Comparison of ENCODE assay signal across 10 cellular contexts in the genomic region with DNA sequence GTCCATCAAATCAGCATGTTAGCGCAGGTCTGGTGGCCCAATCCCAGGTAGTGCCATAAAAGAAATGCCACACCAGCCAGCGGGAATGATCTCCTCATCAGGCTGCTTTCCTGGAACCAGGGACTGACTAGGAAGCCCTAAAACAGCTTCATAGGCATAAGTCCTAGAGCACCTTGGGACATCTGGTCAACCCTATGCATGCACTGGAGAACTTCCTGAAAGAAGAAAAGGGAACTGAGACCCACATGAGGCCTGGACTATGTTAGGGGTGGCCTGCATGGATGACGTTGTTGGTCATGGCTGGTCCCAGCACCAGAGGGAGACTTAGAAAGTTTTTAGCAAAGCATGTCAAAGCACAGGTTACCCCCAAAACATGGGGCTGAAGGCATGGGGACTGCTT. TPM values are rescaled to one million over a fixed set of nuclear protein-coding genes. Genes with fewer than 3 reads are reported as not detected.
DNase-seq lines count a peak whose midpoint lies in the region; ATAC-seq and TF ChIP-seq lines count a peak whose summit lies in the region.
"Had no signal": no experiment of that assay in that cellular context is flagged by ENCODE, and none has a peak within 500 bp of the region (broad histone marks: within the 10 kb centered on the region; RNA-seq: fewer than 3 reads in every experiment).

No MANE protein-coding gene starts in this region.

- no peak overlapping the region for H2AFZ ChIP-seq in H9 (ENCODE audit: low read length)

- no peak overlapping the region for H3K4ac ChIP-seq in H9 (ENCODE audit: low read depth, low read length)

- H3T11ph ChIP-seq in H9 (ENCODE audit: low read length), result no peak overlapping the region

- H2BK20ac ChIP-seq in H9 (ENCODE audit: low read depth, low read length, poor library complexity, severe bottlenecking), result no peak overlapping the region

- H3K56ac ChIP-seq in H9 (ENCODE audit: insufficient read length, low read depth, low read length), result no peak overlapping the region

- H2AK5ac ChIP-seq in H9 (ENCODE audit: insufficient read length, low read length), result no peak overlapping the region

- no peak overlapping the region for H4K8ac ChIP-seq in H9 (replicated peaks; ENCODE audit: insufficient read length, low read depth, low read length)

- H3K79me1 ChIP-seq in H9 (ENCODE audit: insufficient read depth, low read depth, low read length, poor library complexity, severe bottlenecking), result no peaks in the 10 kb centered on the region

- H3K27ac Mint-ChIP-seq in H9, result no peak overlapping the region
- H3K27ac Mint-ChIP-seq: activated naive CD8-positive, alpha-beta T cell; T-helper 1 cell treated with Interleukin-12 subunit alpha and Interleukin-12 subunit beta and Interleukin-4 antibody, amounts not matched to agents 30 μg/mL and 1 μg/mL, for 36 hours had no signal

- no peaks in the 10 kb centered on the region; a peak in 1 of 7 replicates for H3K36me3 Mint-ChIP-seq in H9 (ENCODE audit: insufficient read depth in 1 of 3, low read depth in 3 of 3)
- H3K36me3 Mint-ChIP-seq: activated naive CD8-positive, alpha-beta T cell had no signal

- no peak overlapping the region for H3K14ac ChIP-seq in H9 (ENCODE audit: insufficient read depth, low read length)

- H3K9me3 Mint-ChIP-seq in H9, result no peaks in the 10 kb centered on the region
- H3K9me3 Mint-ChIP-seq: T-helper 1 cell treated with Interleukin-12 subunit alpha and Interleukin-12 subunit beta and Interleukin-4 antibody, amounts not matched to agents 30 μg/mL and 1 μg/mL, for 36 hours had no signal

- H4K91ac ChIP-seq in H9 (ENCODE audit: insufficient read length, low read depth, low read length), result no peak overlapping the region

- WGBS in H9 (ENCODE audit: extremely low coverage, insufficient read length, low lambda C conversion rate), result no CpG with 5 or more reads among the region's 3 CpGs

- no peak overlapping the region for H2BK12ac ChIP-seq in H9 (ENCODE audit: insufficient read length, low read depth, low read length)

- H3K23ac ChIP-seq in H9 (ENCODE audit: insufficient read length, low read depth, low read length), result no peak overlapping the region

- H2BK15ac ChIP-seq in H9 (ENCODE audit: low read depth, low read length), result no peak overlapping the region

- ATAC-seq in GM18517 (IDR thresholded peaks at IDR 0.05; ENCODE audit: unreplicated experiment) (peak; percentile 52), GM21576 (IDR thresholded peaks at IDR 0.05; ENCODE audit: unreplicated experiment) (peak; percentile 69), HG03571 (IDR thresholded peaks at IDR 0.05; ENCODE audit: unreplicated experiment) (peak; percentile 89), HG03045 (IDR thresholded peaks at IDR 0.05; ENCODE audit: unreplicated experiment) (no peak)

- H3K79me2 ChIP-seq in H9 (ENCODE audit: insufficient read depth, low read length), result no peaks in the 10 kb centered on the region

- H3K4me3 Mint-ChIP-seq in H9, result no peak overlapping the region
- H3K4me3 Mint-ChIP-seq: activated naive CD8-positive, alpha-beta T cell; T-helper 1 cell treated with Interleukin-12 subunit alpha and Interleukin-12 subunit beta and Interleukin-4 antibody, amounts not matched to agents 30 μg/mL and 1 μg/mL, for 36 hours had no signal

- no peaks in the 10 kb centered on the region for H3K9me3 ChIP-seq in H9 (ENCODE audit: control insufficient read depth, low read depth, low read length)

- no peak overlapping the region for H3K18ac ChIP-seq in H9 (ENCODE audit: insufficient read length, low read depth, low read length)

- DNase-seq in germinal center (ENCODE audit: low spot score), result peak; percentile 28
- no peak for DNase-seq in amniotic stem cell (lab: John Stamatoyannopoulos, UW)
- no peak for DNase-seq in H9
- DNase-seq: NCI-H2107 had no signal

- no peaks in the 10 kb centered on the region for H4K20me1 ChIP-seq in H9 (ENCODE audit: control insufficient read depth, insufficient read depth, insufficient read length)

- H3K27me3 Mint-ChIP-seq in H9 (ENCODE audit: low read depth), result peaks cover 42% of the 10 kb centered on the region

- H2BK5ac ChIP-seq in H9 (ENCODE audit: insufficient read length, low read length), result no peak overlapping the region

- H2BK120ac ChIP-seq in H9 (ENCODE audit: low read depth, low read length, poor library complexity, severe bottlenecking), result no peak overlapping the region

- H3K23me2 ChIP-seq in H9 (ENCODE audit: insufficient read length, low read depth, low read length, poor library complexity, severe bottlenecking), result no peaks in the 10 kb centered on the region

- no peak overlapping the region for H3K9ac ChIP-seq in H9 (ENCODE audit: extremely low read depth, insufficient read length, low read length)

- no peaks in the 10 kb centered on the region; the same call in 1 of the 2 replicates for H3K27me3 ChIP-seq in H9 (ENCODE audit: insufficient read depth, low read length)

- H3K4me1 Mint-ChIP-seq in H9, result no peaks in the 10 kb centered on the region; a peak in 1 of 4 replicates

- H3K27ac ChIP-seq in H9 (ENCODE audit: insufficient read length, low read depth, low read length), result no peak overlapping the region

- no peak overlapping the region for H3K4me2 ChIP-seq in H9 (ENCODE audit: insufficient read depth, insufficient read length, low read length)

- no peak overlapping the region for H4K5ac ChIP-seq in H9 (ENCODE audit: insufficient read length, low read depth, low read length)

- H3K4me1 ChIP-seq in H9 (ENCODE audit: insufficient read depth, low read length), result no peaks in the 10 kb centered on the region

- TF ChIP-seq CTCF in H9 (conservative IDR thresholded peaks at IDR 0.05), result no peak

RNA-seq across cellular contexts. Expression of gene KCNK16, which starts 7.6 kb away (rescaled TPM):
- not detected in 2 replicates for total RNA-seq in H9 (2021)

RNA-seq across cellular contexts. Expression of gene KCNK17, which starts 15.8 kb away (rescaled TPM):
- total RNA-seq in H9 (2021), result 1.2 and 1.3 TPM in 2 replicates
